Comparison of ENCODE assay signal across 1 cellular context in the genomic region with DNA sequence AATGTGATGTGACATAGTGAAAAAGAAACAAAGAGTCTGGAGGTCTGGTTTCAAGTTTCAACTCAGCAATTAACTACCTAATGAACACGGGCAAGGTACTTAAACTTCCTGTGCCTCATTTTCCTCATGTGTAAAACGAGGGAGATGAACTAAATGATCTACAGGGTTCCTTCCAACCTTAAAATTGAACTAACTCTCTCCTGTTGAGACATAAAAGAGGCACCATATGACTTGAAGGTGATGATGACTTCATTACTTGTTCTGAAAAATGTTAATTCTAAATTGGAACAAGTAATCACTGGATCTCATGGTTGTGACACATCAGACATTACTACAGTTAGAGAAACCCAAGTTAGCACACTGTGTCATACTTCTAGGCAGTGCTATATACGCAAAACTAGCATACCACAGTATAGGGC.
TF ChIP-seq lines count a peak whose summit lies in the region.

No MANE protein-coding gene starts in this region.

TF ChIP-seq in IMR-90, 13 proteins besides CTCF, POLR2A, EP300 and RAD21 (continued from another document):
- TF ChIP-seq NFE2L2 (IDR thresholded peaks at IDR 0.05; ENCODE audit: low read depth, low read length), result no peak
- no peak for TF ChIP-seq SMC3 (IDR thresholded peaks at IDR 0.05; ENCODE audit: low read depth, low read length)
- no peak for TF ChIP-seq CEBPB (IDR thresholded peaks at IDR 0.05; ENCODE audit: low read depth, low read length)
- TF ChIP-seq, protein P1, sequence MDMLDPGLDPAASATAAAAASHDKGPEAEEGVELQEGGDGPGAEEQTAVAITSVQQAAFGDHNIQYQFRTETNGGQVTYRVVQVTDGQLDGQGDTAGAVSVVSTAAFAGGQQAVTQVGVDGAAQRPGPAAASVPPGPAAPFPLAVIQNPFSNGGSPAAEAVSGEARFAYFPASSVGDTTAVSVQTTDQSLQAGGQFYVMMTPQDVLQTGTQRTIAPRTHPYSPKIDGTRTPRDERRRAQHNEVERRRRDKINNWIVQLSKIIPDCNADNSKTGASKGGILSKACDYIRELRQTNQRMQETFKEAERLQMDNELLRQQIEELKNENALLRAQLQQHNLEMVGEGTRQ (IDR thresholded peaks at IDR 0.05; ENCODE audit: low read depth, low read length), result no peak
- no peak for TF ChIP-seq RCOR1 (IDR thresholded peaks at IDR 0.05; ENCODE audit: insufficient replicate concordance, low read length)
- TF ChIP-seq, protein P2, sequence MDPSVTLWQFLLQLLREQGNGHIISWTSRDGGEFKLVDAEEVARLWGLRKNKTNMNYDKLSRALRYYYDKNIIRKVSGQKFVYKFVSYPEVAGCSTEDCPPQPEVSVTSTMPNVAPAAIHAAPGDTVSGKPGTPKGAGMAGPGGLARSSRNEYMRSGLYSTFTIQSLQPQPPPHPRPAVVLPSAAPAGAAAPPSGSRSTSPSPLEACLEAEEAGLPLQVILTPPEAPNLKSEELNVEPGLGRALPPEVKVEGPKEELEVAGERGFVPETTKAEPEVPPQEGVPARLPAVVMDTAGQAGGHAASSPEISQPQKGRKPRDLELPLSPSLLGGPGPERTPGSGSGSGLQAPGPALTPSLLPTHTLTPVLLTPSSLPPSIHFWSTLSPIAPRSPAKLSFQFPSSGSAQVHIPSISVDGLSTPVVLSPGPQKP (IDR thresholded peaks at IDR 0.05; ENCODE audit: borderline replicate concordance, low read depth, low read length), result no peak
- TF ChIP-seq MAZ (IDR thresholded peaks at IDR 0.05; ENCODE audit: borderline replicate concordance, low read depth, low read length), result no peak
- no peak for TF ChIP-seq CHD1 (IDR thresholded peaks at IDR 0.05; ENCODE audit: low read depth, low read length)
- no peak for TF ChIP-seq MXI1 (IDR thresholded peaks at IDR 0.05; ENCODE audit: borderline replicate concordance, low read depth, low read length)
- no peak for TF ChIP-seq MAFK (IDR thresholded peaks at IDR 0.05; ENCODE audit: low read depth, low read length)
- no peak for TF ChIP-seq BHLHE40 (IDR thresholded peaks at IDR 0.05; ENCODE audit: low read depth, low read length)
